23 cellular contexts compared by ENCODE assay signal in the genomic region with DNA sequence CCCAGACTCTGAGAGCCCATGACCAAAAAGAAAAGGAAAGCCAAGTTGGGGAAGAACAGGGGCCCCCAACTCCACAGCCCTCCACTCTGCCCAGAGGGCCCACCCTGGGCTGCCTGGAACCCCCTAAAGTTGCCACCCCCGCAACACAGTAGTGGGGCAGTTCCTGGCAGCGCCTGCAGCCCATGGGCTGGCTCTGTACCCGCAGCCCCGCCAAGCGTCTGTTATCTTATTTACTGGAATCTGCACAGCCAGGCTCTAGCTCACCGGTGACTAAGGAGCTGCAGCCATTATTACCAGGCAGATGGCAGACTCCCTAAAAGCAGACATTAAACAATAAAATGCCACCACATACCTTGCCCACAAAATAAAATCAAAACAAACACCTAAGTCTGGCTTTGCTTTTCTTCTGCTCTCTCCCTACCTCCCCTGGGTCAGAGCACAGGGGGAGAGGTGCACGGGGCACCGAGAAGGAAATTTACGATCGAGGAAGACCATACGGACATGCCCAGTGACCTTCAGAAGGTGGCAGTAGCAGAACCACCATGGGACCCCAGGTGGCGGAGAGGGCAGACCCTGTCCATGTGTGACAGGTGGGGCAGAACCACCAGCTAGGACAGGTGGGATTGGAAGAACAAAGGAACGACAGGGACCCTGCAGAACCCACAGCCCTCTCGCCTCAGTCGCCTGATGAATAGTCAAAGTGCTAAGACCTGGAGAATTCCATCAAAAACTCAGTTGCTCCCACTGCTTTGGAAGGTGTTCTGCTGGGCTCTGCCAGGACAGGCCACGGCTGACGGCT.
DNase-seq lines count a peak whose midpoint lies in the region; ATAC-seq lines count a peak whose summit lies in the region.
"Had no signal": no experiment of that assay in that cellular context is flagged by ENCODE, and none has a peak within 500 bp of the region (broad histone marks: within the 10 kb centered on the region; RNA-seq: fewer than 3 reads in every experiment).

No MANE protein-coding gene starts in this region.

- DNase-seq in DMS 273 (lab: John Stamatoyannopoulos, UW; ENCODE audit: unreplicated experiment) (peak; percentile 89), NCI-H1694 (lab: John Stamatoyannopoulos, UW) (peak; percentile 34), occipital lobe (lab: John Stamatoyannopoulos, UW) (peak; percentile 41), dedifferentiated amniotic fluid mesenchymal stem cell (ENCODE audit: extremely low spot score) (no peak)
- DNase-seq: activated CD4-positive, alpha-beta T cell treated with anti-CD3 and anti-CD28 coated beads for 1 hour; CD8-positive, alpha-beta memory T cell; DND-41; H7; immature natural killer cell; Karpas-422; naive thymus-derived CD4-positive, alpha-beta T cell; NCI-H1105; NCI-H2081 treated with DMSO at 0.1 percent for 48 hours; NCI-H510A treated with DMSO at 0.1 percent for 48 hours; NK-92 treated with Interleukin-12 subunit alpha and Interleukin-12 subunit beta, amount 100 ng/mL, for 24 hours; stimulated activated CD4-positive, alpha-beta T cell treated with anti-CD3 and anti-CD28 coated beads, Interleukin-2, amount 100 ng/mL, for 24 hours; stimulated activated naive CD4-positive, alpha-beta T cell treated with Interleukin-2 at 50 U/mL for 16 hours; T-helper 9 cell had no signal

- ATAC-seq in GM21381 (IDR thresholded peaks at IDR 0.05; ENCODE audit: unreplicated experiment) (no peak), HG03457 (IDR thresholded peaks at IDR 0.05; ENCODE audit: unreplicated experiment) (no peak), GM21619 (IDR thresholded peaks at IDR 0.05; ENCODE audit: unreplicated experiment) (no peak)
- ATAC-seq: naive thymus-derived CD4-positive, alpha-beta T cell had no signal

- peak overlapping the region; percentile 51 for H3K27ac ChIP-seq in cingulate gyrus (ENCODE audit: low read depth, low read length)
- H3K27ac ChIP-seq: Peyer's patch had no signal
